Comparison of ENCODE assay signal across 23 cellular contexts in genomic region chr2:15845294-15845693, GRCh38.
"Had no signal": no experiment of that assay in that cellular context is flagged by ENCODE, and none has a peak within 500 bp of the region (broad histone marks: within the 10 kb centered on the region; RNA-seq: fewer than 3 reads in every experiment).

No MANE protein-coding gene starts in this region.

- H3K9me3 ChIP-seq: ovary, psoas muscle, right lobe of liver, sigmoid colon, thoracic aorta, thyroid gland, upper lobe of left lung had no signal

- H2AFZ ChIP-seq: parathyroid adenoma had no signal

- DNase-seq: naive thymus-derived CD4-positive, alpha-beta T cell; natural killer cell; occipital lobe; ovary; psoas muscle; right cardiac atrium; right lobe of liver; sigmoid colon; small intestine; stimulated activated CD4-positive, alpha-beta T cell treated with anti-CD3 and anti-CD28 coated beads, Interleukin-15, amount 100 ng/mL, for 24 hours; stimulated activated CD4-positive, alpha-beta T cell treated with anti-CD3 and anti-CD28 coated beads, Interleukin-2, amount 100 ng/mL, for 24 hours; stimulated activated CD4-positive, alpha-beta T cell treated with anti-CD3 and anti-CD28 coated beads, Interleukin-2, amount 100 ng/mL, for 48 hours; stimulated activated CD4-positive, alpha-beta T cell treated with anti-CD3 and anti-CD28 coated beads, Interleukin-4, amount 100 ng/mL, for 24 hours; stimulated activated naive B cell treated with anti-CD40 and anti-IgM and Interleukin-4, amounts not matched to agents 10 μg/mL and 1 μg/mL and 100 μg/mL, for 72 hours; stimulated activated naive CD4-positive, alpha-beta T cell treated with Interleukin-2 at 50 U/mL for 16 hours; stomach; thyroid gland; trophoblast cell; upper lobe of left lung had no signal

- H3K4me3 ChIP-seq: ovary, psoas muscle, right lobe of liver, sigmoid colon, stomach, thoracic aorta, thyroid gland, tibial nerve, upper lobe of left lung had no signal

- H3K4me1 ChIP-seq: parathyroid adenoma, psoas muscle, right lobe of liver, sigmoid colon, stomach, thyroid gland, tibial nerve, upper lobe of left lung had no signal

- H3K36me3 ChIP-seq: ovary, right lobe of liver, sigmoid colon, stomach, thoracic aorta, thyroid gland, tibial nerve, upper lobe of left lung had no signal

- H3K9ac ChIP-seq: parathyroid adenoma had no signal

- H3K27ac ChIP-seq: ovary, parathyroid adenoma, psoas muscle, right lobe of liver, sigmoid colon, stomach, thoracic aorta, thyroid gland, tibial nerve, upper lobe of left lung had no signal

- H3K27me3 ChIP-seq: ovary, right lobe of liver, sigmoid colon, stomach, thyroid gland, tibial nerve, upper lobe of left lung had no signal

- ATAC-seq: natural killer cell; psoas muscle; right cardiac atrium; right lobe of liver; stimulated activated effector memory CD8-positive, alpha-beta T cell treated with anti-CD3 and anti-CD28 coated beads, Interleukin-12 subunit alpha, Interleukin-12 subunit beta, amount 100 ng/mL, for 72 hours; stimulated activated naive B cell treated with anti-CD40 and anti-IgM and Interleukin-4, amounts not matched to agents 10 μg/mL and 1 μg/mL and 100 μg/mL, for 72 hours had no signal
